In the genomic region with DNA sequence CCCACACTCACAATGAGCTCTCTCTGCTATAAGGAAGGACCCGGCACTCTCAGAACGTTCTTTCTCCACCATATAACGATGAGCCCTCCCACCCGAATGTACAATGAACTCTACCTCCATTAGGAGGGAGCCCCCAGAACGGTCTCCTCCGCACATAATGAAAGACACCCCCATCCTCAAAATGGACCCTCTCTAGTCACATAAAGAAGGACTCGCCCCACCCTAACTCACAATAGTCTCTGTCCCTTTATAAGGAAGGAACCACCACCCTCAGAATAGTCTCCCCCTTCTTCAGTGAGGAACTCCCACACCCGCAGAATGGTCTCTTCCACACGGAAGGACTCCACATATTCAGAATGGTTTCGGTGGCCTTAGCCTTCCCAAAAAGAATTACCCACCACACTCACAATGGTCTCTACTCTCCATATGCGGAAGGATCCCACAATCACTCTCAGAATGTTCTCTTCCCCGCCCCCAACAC, we compare ENCODE assay signal across 6 cellular contexts.
A peak's percentile ranks its signal among the peaks of the same experiment; 100 is the strongest.
DNase-seq lines count a peak whose midpoint lies in the region; ATAC-seq and TF ChIP-seq lines count a peak whose summit lies in the region.

No MANE protein-coding gene starts in this region.

- no peak for TF ChIP-seq CTCF in AG04449 (IDR thresholded peaks at IDR 0.05; ENCODE audit: insufficient read depth, low read length, missing control alignments)

- no peak for DNase-seq in AG04449 (ENCODE audit: low read depth, low spot score)
- DNase-seq in Kasumi-1 (lab: John Stamatoyannopoulos, UW): peak; percentile 14 to 18
- DNase-seq in erythroblast (lab: John Stamatoyannopoulos, UW): peak; percentile 57 to 63
- no peak for DNase-seq in stimulated activated naive B cell treated with anti-CD40 and anti-IgM and Interleukin-4, amounts not matched to agents 10 μg/mL and 1 μg/mL and 100 μg/mL, for 72 hours
- no peak for DNase-seq in islet precursor cell
- no peak for DNase-seq in stimulated activated CD4-positive, alpha-beta T cell treated with anti-CD3 and anti-CD28 coated beads, Interleukin-2, amount 100 ng/mL, for 24 hours

- no peak for TF ChIP-seq POLR2A in erythroblast (IDR thresholded peaks at IDR 0.05; ENCODE audit: low read length)

- CTCF ChIA-PET in AG04449 (lab: Yijun Ruan, JAX): interaction anchor here (1.4 kb wide), 1 partner anchor 262 kb away, joined by 3 read pairs; no protein-coding TSS in a partner anchor

- peaks cover 17 to 18% of the 10 kb centered on the region in 2 donors for H3K36me3 Mint-ChIP-seq in stimulated activated naive B cell treated with anti-CD40 and anti-IgM and Interleukin-4, amounts not matched to agents 10 μg/mL and 1 μg/mL and 100 μg/mL, for 72 hours

- ATAC-seq in stimulated activated naive B cell treated with anti-CD40 and anti-IgM and Interleukin-4, amounts not matched to agents 10 μg/mL and 1 μg/mL and 100 μg/mL, for 72 hours (replicated peaks): peak in 1 of 2 donors; percentile 9

- no peaks in the 10 kb centered on the region for H3K9me3 Mint-ChIP-seq in stimulated activated naive B cell treated with anti-CD40 and anti-IgM and Interleukin-4, amounts not matched to agents 10 μg/mL and 1 μg/mL and 100 μg/mL, for 72 hours

- H3K4me3 Mint-ChIP-seq in stimulated activated naive B cell treated with anti-CD40 and anti-IgM and Interleukin-4, amounts not matched to agents 10 μg/mL and 1 μg/mL and 100 μg/mL, for 72 hours: peak overlapping the region; percentile 82 to 97

- H3K27me3 Mint-ChIP-seq in stimulated activated naive B cell treated with anti-CD40 and anti-IgM and Interleukin-4, amounts not matched to agents 10 μg/mL and 1 μg/mL and 100 μg/mL, for 72 hours: peaks cover 0 to 14% of the 10 kb centered on the region in 2 donors

- peaks cover 18 to 45% of the 10 kb centered on the region in 2 donors for H3K4me1 Mint-ChIP-seq in stimulated activated naive B cell treated with anti-CD40 and anti-IgM and Interleukin-4, amounts not matched to agents 10 μg/mL and 1 μg/mL and 100 μg/mL, for 72 hours

- H3K4me3 ChIP-seq in AG04449 (ENCODE audit: low read depth, low read length): peak overlapping the region; percentile 79

- POLR2A ChIA-PET in AG04449 (lab: Yijun Ruan, JAX): interaction anchor here (0.9 to 2.0 kb wide), 2 partner anchors 13 to 131 kb away, joined by 3 to 6 read pairs; partner anchors contain the start of genes PQBP1 and TIMM17B

- peak overlapping the region; percentile 95 for H3K27ac Mint-ChIP-seq in stimulated activated naive B cell treated with anti-CD40 and anti-IgM and Interleukin-4, amounts not matched to agents 10 μg/mL and 1 μg/mL and 100 μg/mL, for 72 hours

Comparison
In these comparisons a context has a peak if more than half of its experiments do, and no peak if none do; other contexts are left out.
1. DNase-seq: peak in Kasumi-1 (2 of 2) and erythroblast (2 of 2); none in AG04449 (single experiment), stimulated activated naive B cell treated with anti-CD40 and anti-IgM and Interleukin-4, amounts not matched to agents 10 μg/mL and 1 μg/mL and 100 μg/mL, for 72 hours (single experiment), islet precursor cell (single experiment) and stimulated activated CD4-positive, alpha-beta T cell treated with anti-CD3 and anti-CD28 coated beads, Interleukin-2, amount 100 ng/mL, for 24 hours (0 of 2).